Comparison of ENCODE assay signal across 12 cellular contexts in genomic region chr15:43218908-43219706, GRCh38. TPM values are rescaled to one million over a fixed set of nuclear protein-coding genes. Genes with fewer than 3 reads are reported as not detected.
DNase-seq lines count a peak whose midpoint lies in the region; ATAC-seq and TF ChIP-seq lines count a peak whose summit lies in the region.
"Had no signal": no experiment of that assay in that cellular context is flagged by ENCODE, and none has a peak within 500 bp of the region (broad histone marks: within the 10 kb centered on the region; RNA-seq: fewer than 3 reads in every experiment).

No MANE protein-coding gene starts in this region.

- no peak overlapping the region for H3K4me3 ChIP-seq in cardiac muscle cell
- no peak overlapping the region for H3K4me3 ChIP-seq in OCI-LY3 (ENCODE audit: low read length)
- no peak overlapping the region for H3K4me3 ChIP-seq in retinal pigment epithelial cell (ENCODE audit: low read length)

- H3K36me3 ChIP-seq in cardiac muscle cell (no peaks in the 10 kb centered on the region), OCI-LY3 (replicated peaks; ENCODE audit: low read depth, low read length) (no peaks in the 10 kb centered on the region)

- no peaks in the 10 kb centered on the region for H3K79me2 ChIP-seq in OCI-LY3 (ENCODE audit: low read length)

- H3K27me3 ChIP-seq in cardiac muscle cell (no peaks in the 10 kb centered on the region), OCI-LY3 (ENCODE audit: low read depth, low read length) (no peaks in the 10 kb centered on the region)

- intact Hi-C loops in left ventricle myocardium superior (cut with micrococcal nuclease): no loop called here

- H3K9me3 ChIP-seq in cardiac muscle cell (ENCODE audit: low read depth): no peaks in the 10 kb centered on the region
- H3K9me3 ChIP-seq in OCI-LY3 (ENCODE audit: insufficient read depth, low read length): no peaks in the 10 kb centered on the region

- DNase-seq in cardiac muscle cell (ENCODE audit: low read depth in 1 of 2, low spot score in 1 of 2) (peak; percentile 21 to 48), left ventricle myocardium superior (no peak), erythroblast (lab: John Stamatoyannopoulos, UW) (peak; percentile 93 to 94), retinal pigment epithelial cell (ENCODE audit: low read depth) (no peak), NCI-H1417 (lab: John Stamatoyannopoulos, UW) (no peak)
- no peak for DNase-seq in activated effector memory CD4-positive, alpha-beta T cell treated with anti-CD3 and anti-CD28 coated beads, Interleukin-2, amount 50 U/mL, for 16 hours
- DNase-seq: activated naive CD8-positive, alpha-beta T cell treated with anti-CD3 and anti-CD28 coated beads, Interleukin-2, amount 10 ng/mL, durations not matched to agents 7 days and 5 days; Calu3; kidney had no signal

- H3K27ac ChIP-seq in cardiac muscle cell (no peak overlapping the region), OCI-LY3 (ENCODE audit: low read length) (no peak overlapping the region)

- no peaks in the 10 kb centered on the region for H4K20me1 ChIP-seq in OCI-LY3 (ENCODE audit: insufficient read depth, low read length)

- peak; percentile 38 for TF ChIP-seq CTCF in cardiac muscle cell (IDR thresholded peaks at IDR 0.05; ENCODE audit: low read depth, low read length)
- TF ChIP-seq CTCF in OCI-LY3 (IDR thresholded peaks at IDR 0.05; ENCODE audit: low read depth, low read length): peak; percentile 12; the same call in 1 of the 2 replicates
- peak; percentile 44 for TF ChIP-seq CTCF in retinal pigment epithelial cell (conservative IDR thresholded peaks at IDR 0.05; ENCODE audit: low read depth, low read length)

- ATAC-seq in left ventricle myocardium superior: no peak
- no peak for ATAC-seq in GM21367 (IDR thresholded peaks at IDR 0.05; ENCODE audit: unreplicated experiment)

- no peak overlapping the region for H2AFZ ChIP-seq in OCI-LY3 (ENCODE audit: low read depth, low read length)

- H3K4me1 ChIP-seq in cardiac muscle cell (ENCODE audit: low read depth): peaks cover 10% of the 10 kb centered on the region
- H3K4me1 ChIP-seq in OCI-LY3 (ENCODE audit: low read length): no peaks in the 10 kb centered on the region

- H3K9ac ChIP-seq in OCI-LY3 (ENCODE audit: low read length): no peak overlapping the region

- peak; percentile 45 for TF ChIP-seq POLR2A in erythroblast (IDR thresholded peaks at IDR 0.05; ENCODE audit: low read length)

- H3K4me2 ChIP-seq in OCI-LY3 (ENCODE audit: low read length): no peak overlapping the region

RNA-seq across cellular contexts. Expression of gene EPB42, which starts 1.7 kb away (rescaled TPM):
- total RNA-seq in cardiac muscle cell (0.12 and 0.39 TPM in 2 replicates), left ventricle myocardium superior (0.15 TPM)
- polyA plus RNA-seq in cardiac muscle cell: 0.94 TPM in 1 of 2 replicates, not detected in the other
- total RNA-seq: activated naive CD8-positive, alpha-beta T cell treated with anti-CD3 and anti-CD28 coated beads, Interleukin-2, amount 10 ng/mL, durations not matched to agents 7 days and 5 days; Calu3; kidney; T-helper 1 cell treated with Interleukin-12 subunit alpha and Interleukin-12 subunit beta and Interleukin-4 antibody, amounts not matched to agents 30 ng/mL and 1 ng/mL, for 36 hours had no signal

RNA-seq across cellular contexts. Expression of gene CCNDBP1, which starts 33.9 kb away (rescaled TPM):
- total RNA-seq in cardiac muscle cell (77.4 and 117 TPM in 2 replicates), left ventricle myocardium superior (56.6 TPM)
- 82.4 and 104 TPM in 2 replicates for polyA plus RNA-seq in cardiac muscle cell

RNA-seq across cellular contexts. Expression of gene TGM5, which starts 47.6 kb away (rescaled TPM):
- not detected in 2 replicates for total RNA-seq in cardiac muscle cell
- not detected in 2 replicates for polyA plus RNA-seq in cardiac muscle cell
- total RNA-seq in left ventricle myocardium superior: not detected
- total RNA-seq: Calu3, kidney had no signal

Comparison
In these comparisons a context has a peak if more than half of its experiments do, and no peak if none do; other contexts are left out.
1. DNase-seq: peak in cardiac muscle cell (2 of 2) and erythroblast (2 of 2); none in left ventricle myocardium superior (single experiment), retinal pigment epithelial cell (single experiment), activated effector memory CD4-positive, alpha-beta T cell treated with anti-CD3 and anti-CD28 coated beads, Interleukin-2, amount 50 U/mL, for 16 hours (single experiment) and NCI-H1417 (0 of 3).
2. Peak in every context shown above with its lines, with median percentiles within 50 percentile points of each other: CTCF ChIP-seq.